ENCODE assay signal across 30 cellular contexts in genomic region chr11:27894552-27894951, GRCh38.
DNase-seq lines count a peak whose midpoint lies in the region; ATAC-seq, FAIRE-seq and TF ChIP-seq lines count a peak whose summit lies in the region.
"Had no signal": no experiment of that assay in that cellular context is flagged by ENCODE, and none has a peak within 500 bp of the region (broad histone marks: within the 10 kb centered on the region; RNA-seq: fewer than 3 reads in every experiment).

No MANE protein-coding gene starts in this region.

- in situ Hi-C loops in IMR-90 (cut with MboI; ENCODE audit: low sequenced_read_pairs) = loop anchor here (10.0 kb wide), 1 partner anchor 170 kb away; no protein-coding TSS in a partner anchor

- no peak overlapping the region for H3K4me3 ChIP-seq in IMR-90 (ENCODE audit: insufficient read depth, low read depth, low read length)
- H3K4me3 ChIP-seq: adrenal gland had no signal

- no TSS peak for BruUV-seq in IMR-90 (replicated peaks; lab: Mats Ljungman, UMichigan)

- no peak for DNase-seq in IMR-90
- peak; percentile 36 for DNase-seq in RCC 7860 (ENCODE audit: low spot score)
- DNase-seq in NCI-H748 (lab: John Stamatoyannopoulos, UW; ENCODE audit: unreplicated experiment) = no peak
- DNase-seq in caudate nucleus (lab: John Stamatoyannopoulos, UW) = no peak
- DNase-seq in activated naive CD4-positive, alpha-beta T cell treated with anti-CD3 and anti-CD28 coated beads, Interleukin-2, amount 50 U/mL, for 72 hours (ENCODE audit: low spot score in 2 of 2) = no peak
- DNase-seq: activated CD8-positive, alpha-beta memory T cell treated with anti-CD3 and anti-CD28 coated beads for 24 hours; activated T-cell treated with anti-CD3 and anti-CD28 coated beads, Interleukin-2, amount 50 U/mL, for 1 hour; adrenal gland; Calu3; DND-41; effector memory CD4-positive, alpha-beta T cell; erythroblast; H7; Karpas-422; NCI-H1105; NCI-H2029; NCI-H2227 treated with DMSO at 0.1 percent for 48 hours; NCI-H748 treated with DMSO at 0.1 percent for 48 hours; Right ventricle myocardium superior; stimulated activated CD4-positive, alpha-beta T cell treated with anti-CD3 and anti-CD28 coated beads, Interleukin-15, amount 100 ng/mL, for 24 hours; stimulated activated naive CD8-positive, alpha-beta T cell treated with anti-CD3 and anti-CD28 coated beads, Interleukin-15, Interleukin-2, amounts not matched to agents 100 U/mL and 50 U/mL, for 24 hours; T-cell had no signal

- H3K9ac ChIP-seq in IMR-90 (ENCODE audit: low read depth, low read length) = no peak overlapping the region

- H3K36me3 ChIP-seq in IMR-90 (ENCODE audit: control insufficient read depth, insufficient read depth, low read length) = no peaks in the 10 kb centered on the region
- H3K36me3 ChIP-seq: adrenal gland had no signal

- FAIRE-seq in RCC 7860 (lab: Jason Lieb, UNC) = peak; percentile 57
- FAIRE-seq: colon had no signal

- H3K23ac ChIP-seq in IMR-90 (ENCODE audit: low read depth, low read length) = no peak overlapping the region

- H2AK9ac ChIP-seq in IMR-90 (replicated peaks; ENCODE audit: low read depth, low read length, poor library complexity) = no peak overlapping the region

- TF ChIP-seq RAD21 in IMR-90 (IDR thresholded peaks at IDR 0.05; ENCODE audit: low read length) = no peak

- H3K4me2 ChIP-seq in IMR-90 (ENCODE audit: low read depth, low read length) = no peak overlapping the region

- H3K56ac ChIP-seq in IMR-90 (ENCODE audit: extremely low read depth, insufficient read depth, low read length) = no peak overlapping the region

- H2BK15ac ChIP-seq in IMR-90 (ENCODE audit: low read depth, low read length) = no peak overlapping the region

- H3K36me3 Mint-ChIP-seq in activated naive CD4-positive, alpha-beta T cell treated with anti-CD3 and anti-CD28 coated beads, Interleukin-2, amount 50 U/mL, for 72 hours = no peaks in the 10 kb centered on the region
- H3K36me3 Mint-ChIP-seq: brain, memory B cell, T-cell had no signal

- H3K79me1 ChIP-seq in IMR-90 (ENCODE audit: low read depth in 1 of 2, low read length in 2 of 2) = no peaks in the 10 kb centered on the region

- no peak overlapping the region for H2AFZ ChIP-seq in IMR-90 (replicated peaks; ENCODE audit: low read length, poor library complexity)

- H3K9me3 Mint-ChIP-seq in activated naive CD4-positive, alpha-beta T cell treated with anti-CD3 and anti-CD28 coated beads, Interleukin-2, amount 50 U/mL, for 72 hours = peaks cover 9 to 13% of the 10 kb centered on the region in 2 donors
- H3K9me3 Mint-ChIP-seq: brain had no signal

- H3K9me3 ChIP-seq in IMR-90 (ENCODE audit: control insufficient read depth, insufficient read depth, low read length) = no peaks in the 10 kb centered on the region
- H3K9me3 ChIP-seq: adrenal gland had no signal

- peaks cover 2% of the 10 kb centered on the region; the same call in 1 of the 2 replicates for H3K4me1 ChIP-seq in IMR-90 (ENCODE audit: control insufficient read depth, insufficient read depth, low read length)
- H3K4me1 ChIP-seq: adrenal gland had no signal

- TF ChIP-seq CTCF in IMR-90 (conservative IDR thresholded peaks at IDR 0.05; ENCODE audit: low read depth, low read length) = no peak

- no peak overlapping the region for H4K8ac ChIP-seq in IMR-90 (ENCODE audit: low read depth in 2 of 2, low read length in 2 of 2)

- no peaks in the 10 kb centered on the region for H3K9me1 ChIP-seq in IMR-90 (ENCODE audit: insufficient read depth, low read length)

- H3K27ac Mint-ChIP-seq in activated naive CD4-positive, alpha-beta T cell treated with anti-CD3 and anti-CD28 coated beads, Interleukin-2, amount 50 U/mL, for 72 hours = no peak overlapping the region
- H3K27ac Mint-ChIP-seq: brain, memory B cell, progenitor cell of endocrine pancreas, T-cell had no signal

- no peaks in the 10 kb centered on the region for H4K20me1 ChIP-seq in IMR-90 (ENCODE audit: insufficient read depth, low read length)

- no peak overlapping the region for H4K5ac ChIP-seq in IMR-90 (ENCODE audit: low read depth, low read length)

- no peak overlapping the region for H3K14ac ChIP-seq in IMR-90 (replicated peaks; ENCODE audit: low read depth, low read length)

- H3K18ac ChIP-seq in IMR-90 (ENCODE audit: low read depth, low read length) = no peak overlapping the region

- H2AK5ac ChIP-seq in IMR-90 (ENCODE audit: low read depth, low read length) = no peak overlapping the region

- intact Hi-C loops in IMR-90 (cut with micrococcal nuclease) = no loop called here

- ATAC-seq in GM18508 (IDR thresholded peaks at IDR 0.05; ENCODE audit: insufficient read depth, unreplicated experiment) = peak; percentile 86
- ATAC-seq in GM21786 (IDR thresholded peaks at IDR 0.05; ENCODE audit: unreplicated experiment) = peak; percentile 45
- no peak for ATAC-seq in IMR-90 (ENCODE audit: low read depth)
- ATAC-seq in activated naive CD4-positive, alpha-beta T cell treated with anti-CD3 and anti-CD28 coated beads, Interleukin-2, amount 50 U/mL, for 72 hours = no peak
- no peak for ATAC-seq in HG02973 (IDR thresholded peaks at IDR 0.05; ENCODE audit: unreplicated experiment)
- ATAC-seq: stimulated activated naive CD8-positive, alpha-beta T cell treated with anti-CD3 and anti-CD28 coated beads, Interleukin-15, Interleukin-2, amounts not matched to agents 100 U/mL and 50 U/mL, for 24 hours; T-cell had no signal

- WGBS in IMR-90 (ENCODE audit: extremely low coverage in 2 of 2, insufficient read length in 1 of 2), 2 experiments = 95 to 96% methylated on average over 3 to 4 of the region's 4 CpGs

- H2BK5ac ChIP-seq in IMR-90 (ENCODE audit: low read depth, low read length, poor library complexity, severe bottlenecking) = no peak overlapping the region

- no peak overlapping the region for H2BK120ac ChIP-seq in IMR-90 (ENCODE audit: low read depth, low read length)

- CTCF ChIA-PET in IMR-90 (lab: Yijun Ruan, JAX) = no interaction called here

- POLR2A ChIA-PET in IMR-90 (lab: Charles Lee; ENCODE audit: unreplicated experiment) = no interaction called here

- no peak overlapping the region for H4K91ac ChIP-seq in IMR-90 (ENCODE audit: insufficient read depth, low read depth, low read length)

- no peaks in the 10 kb centered on the region for H3K27me3 ChIP-seq in IMR-90 (ENCODE audit: control insufficient read depth, insufficient read depth, low read length)
- H3K27me3 ChIP-seq: adrenal gland had no signal

- dilution Hi-C loops in IMR-90 (cut with HindIII; ENCODE audit: low sequenced_read_pairs, unreplicated experiment) = no loop called here

- H3K27ac ChIP-seq in IMR-90 (ENCODE audit: insufficient read depth, low read length) (no peak overlapping the region), caudate nucleus (ENCODE audit: low read depth, low read length) (no peak overlapping the region)
- H3K27ac ChIP-seq: adrenal gland, C4-2B had no signal

- H2BK20ac ChIP-seq in IMR-90 (ENCODE audit: low read depth, low read length) = peak overlapping the region; percentile 53; the same call in 1 of the 2 replicates

- no peak overlapping the region for H3K4ac ChIP-seq in IMR-90 (ENCODE audit: low read depth, low read length)

- TF ChIP-seq POLR2A in IMR-90 (IDR thresholded peaks at IDR 0.05; ENCODE audit: low read depth, low read length) = no peak

TF ChIP-seq in IMR-90, 13 proteins besides CTCF, POLR2A, EP300 and RAD21:
- TF ChIP-seq ELK1 (IDR thresholded peaks at IDR 0.05; ENCODE audit: borderline replicate concordance, low read depth, low read length) = no peak
- TF ChIP-seq USF2 (IDR thresholded peaks at IDR 0.05; ENCODE audit: low read depth, low read length) = no peak
- TF ChIP-seq SMC3 (IDR thresholded peaks at IDR 0.05; ENCODE audit: low read depth, low read length) = no peak
- no peak for TF ChIP-seq NFE2L2 (IDR thresholded peaks at IDR 0.05; ENCODE audit: low read depth, low read length)
- no peak for TF ChIP-seq BHLHE40 (IDR thresholded peaks at IDR 0.05; ENCODE audit: low read depth, low read length)
- TF ChIP-seq CHD1 (IDR thresholded peaks at IDR 0.05; ENCODE audit: low read depth, low read length) = no peak
- no peak for TF ChIP-seq FOS (IDR thresholded peaks at IDR 0.05; ENCODE audit: low read depth, low read length)
- no peak for TF ChIP-seq CEBPB (IDR thresholded peaks at IDR 0.05; ENCODE audit: low read depth, low read length)
- TF ChIP-seq MAFK (IDR thresholded peaks at IDR 0.05; ENCODE audit: low read depth, low read length) = no peak
- no peak for TF ChIP-seq MAZ (IDR thresholded peaks at IDR 0.05; ENCODE audit: borderline replicate concordance, low read depth, low read length)
- TF ChIP-seq MXI1 (IDR thresholded peaks at IDR 0.05; ENCODE audit: borderline replicate concordance, low read depth, low read length) = no peak

Comparison
In these comparisons a context has a peak if more than half of its experiments do, and no peak if none do; other contexts are left out.
1. ATAC-seq: peak in GM18508 (single experiment) and GM21786 (single experiment); none in IMR-90 (single experiment), activated naive CD4-positive, alpha-beta T cell treated with anti-CD3 and anti-CD28 coated beads, Interleukin-2, amount 50 U/mL, for 72 hours (0 of 2) and HG02973 (single experiment).